8 cellular contexts compared by ENCODE assay signal in genomic region chr21:41142051-41142795, GRCh38. TPM values are rescaled to one million over a fixed set of nuclear protein-coding genes. Genes with fewer than 3 reads are reported as not detected.
DNase-seq lines count a peak whose midpoint lies in the region; ATAC-seq and TF ChIP-seq lines count a peak whose summit lies in the region.

No MANE protein-coding gene starts in this region.

- H3K36me3 ChIP-seq in left ventricle myocardium inferior (no peaks in the 10 kb centered on the region), body of pancreas (replicated peaks in 1 of 2; ENCODE audit: insufficient read depth in 1 of 2, low read depth in 2 of 2) (no peaks in the 10 kb centered on the region), right lobe of liver (no peaks in the 10 kb centered on the region)

- TF ChIP-seq CTCF in left ventricle myocardium inferior (IDR thresholded peaks at IDR 0.05; ENCODE audit: borderline replicate concordance) (no peak), body of pancreas (IDR thresholded peaks at IDR 0.05) (no peak), right lobe of liver (IDR thresholded peaks at IDR 0.05) (no peak)

- intact Hi-C loops in Right ventricle myocardium inferior (cut with DNase I) (no loop called here), left ventricle myocardium inferior (cut with micrococcal nuclease) (no loop called here), body of pancreas (cut with DNase I) (no loop called here), right lobe of liver (cut with DNase I) (no loop called here)

- H3K4me3 ChIP-seq in left ventricle myocardium inferior (no peak overlapping the region), body of pancreas (no peak overlapping the region), right lobe of liver (no peak overlapping the region)

- peaks cover 11% of the 10 kb centered on the region for H3K4me1 ChIP-seq in left ventricle myocardium inferior
- H3K4me1 ChIP-seq in body of pancreas, result peaks cover 20% of the 10 kb centered on the region
- H3K4me1 ChIP-seq in right lobe of liver, result no peaks in the 10 kb centered on the region

- H3K27ac ChIP-seq in left ventricle myocardium inferior (replicated peaks) (no peak overlapping the region), body of pancreas (peak overlapping the region in 1 of 4 donors; percentile 10), right lobe of liver (no peak overlapping the region)

- TF ChIP-seq POLR2A in body of pancreas (IDR thresholded peaks at IDR 0.05) (no peak), right lobe of liver (IDR thresholded peaks at IDR 0.05) (no peak)

- H3K9me3 ChIP-seq in left ventricle myocardium inferior (replicated peaks) (no peaks in the 10 kb centered on the region), body of pancreas (no peaks in the 10 kb centered on the region), right lobe of liver (no peaks in the 10 kb centered on the region)

- H3K27me3 ChIP-seq in left ventricle myocardium inferior (ENCODE audit: low read depth) (peaks cover 40% of the 10 kb centered on the region), body of pancreas (no peaks in the 10 kb centered on the region), right lobe of liver (no peaks in the 10 kb centered on the region)

- ATAC-seq in Right ventricle myocardium inferior (peak; percentile 71), body of pancreas (peak; percentile 30), right lobe of liver (peak in 3 of 4 donors; percentile 10 to 38 (median 22)), left lobe of liver (no peak), GM21447 (IDR thresholded peaks at IDR 0.05; ENCODE audit: unreplicated experiment) (no peak), HG03135 (IDR thresholded peaks at IDR 0.05; ENCODE audit: unreplicated experiment) (no peak)

- DNase-seq in Right ventricle myocardium inferior (ENCODE audit: missing footprints) (no peak), left ventricle myocardium inferior (no peak), body of pancreas (peak in 2 of 4 donors; percentile 10 to 38), right lobe of liver (no peak), left lobe of liver (ENCODE audit: low spot score) (no peak), NCI-H774 (lab: John Stamatoyannopoulos, UW) (no peak)

- 35 to 39% methylated on average over 15 of the region's 15 CpGs for WGBS in body of pancreas, 2 donors
- 63% methylated on average over 11 of the region's 15 CpGs for whole genome bisulfite sequencing in right lobe of liver (ENCODE audit: insufficient coverage, low coverage, low lambda C conversion rate, missing lambda C conversion rate)

RNA-seq across cellular contexts. Expression of gene BACE2, which starts 25.7 kb away (rescaled TPM):
- total RNA-seq in Right ventricle myocardium inferior (14.5 TPM), left ventricle myocardium inferior (16.0 TPM), body of pancreas (100 to 1,000 TPM in 1 of 2 donors, 10 to 100 TPM in 1; 86.4 to 107 TPM), right lobe of liver (1 to 10 TPM; 4.3 to 7.9 (median 5.4) TPM), left lobe of liver (4.1 TPM)

Comparison
In these comparisons a context has a peak if more than half of its experiments do, and no peak if none do; other contexts are left out.
1. ATAC-seq: peak in Right ventricle myocardium inferior (single experiment), body of pancreas (single experiment) and right lobe of liver (3 of 4); none in left lobe of liver (single experiment), GM21447 (single experiment) and HG03135 (single experiment).